ENCODE assay signal across 26 cellular contexts in the genomic region with DNA sequence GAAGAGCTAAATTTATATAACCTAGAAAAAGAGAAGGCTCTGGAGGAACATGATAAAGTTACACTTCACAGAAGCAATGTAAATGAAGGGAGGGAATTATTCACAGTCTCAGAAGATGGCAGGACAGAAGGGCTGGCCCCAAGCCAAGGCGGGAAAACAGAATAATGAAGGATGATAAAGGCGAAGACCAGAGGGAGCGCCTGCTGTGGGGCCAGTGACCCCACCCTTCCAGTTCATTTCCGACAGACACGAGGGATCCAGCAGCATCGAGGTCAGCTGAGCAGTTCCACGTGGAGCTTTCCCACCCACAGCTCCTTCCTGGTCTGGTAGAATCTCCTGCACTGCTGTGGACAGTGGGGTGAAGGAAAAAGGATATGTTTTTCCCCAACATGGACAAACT.
"Had no signal": no experiment of that assay in that cellular context is flagged by ENCODE, and none has a peak within 500 bp of the region (broad histone marks: within the 10 kb centered on the region; RNA-seq: fewer than 3 reads in every experiment).

No MANE protein-coding gene starts in this region.

- H3K4me3 Mint-ChIP-seq: activated CD4-positive, alpha-beta T cell treated with anti-CD3 and anti-CD28 coated beads for 36 hours; activated naive CD8-positive, alpha-beta T cell treated with anti-CD3 and anti-CD28 coated beads for 36 hours; activated T-cell treated with anti-CD3 and anti-CD28 coated beads, Interleukin-2, amount 50 U/mL, for 24 hours; activated T-helper 17 cell treated with anti-CD3 and anti-CD28 coated beads, Interleukin-2, amount 50 U/mL, for 72 hours; dendritic cell treated with granulocyte-macrophage colony-stimulating factor and Interleukin-4, amounts not matched to agents 40 ng/mL and 50 ng/mL, for 4 days; immature natural killer cell; naive thymus-derived CD4-positive, alpha-beta T cell had no signal

- H3K4me3 ChIP-seq: cardiac muscle cell, hepatocyte, lower lobe of right lung, pancreas, psoas muscle, right atrium auricular region, thoracic aorta, upper lobe of left lung had no signal

- H3K79me2 ChIP-seq: hepatocyte had no signal

- H3K4me1 ChIP-seq: lower lobe of right lung, pancreas, psoas muscle, right atrium auricular region, upper lobe of left lung had no signal

- DNase-seq: activated CD4-positive, alpha-beta T cell treated with anti-CD3 and anti-CD28 coated beads for 36 hours; activated CD4-positive, alpha-beta T cell treated with anti-CD3 and anti-CD28 coated beads, Interleukin-2, amount 50 U/mL, for 4 hours; activated CD8-positive, alpha-beta memory T cell treated with anti-CD3 and anti-CD28 coated beads for 24 hours; activated CD8-positive, alpha-beta memory T cell treated with anti-CD3 and anti-CD28 coated beads, Interleukin-2, amount 50 U/mL, for 4 hours; activated naive CD4-positive, alpha-beta T cell; activated naive CD8-positive, alpha-beta T cell treated with anti-CD3 and anti-CD28 coated beads for 36 hours; activated T-cell treated with anti-CD3 and anti-CD28 coated beads, Interleukin-2, amount 50 U/mL, for 24 hours; amniotic stem cell; effector CD4-positive, alpha-beta T cell; erythroblast; foreskin melanocyte; immature natural killer cell; lower lobe of right lung; naive thymus-derived CD4-positive, alpha-beta T cell; pancreas; psoas muscle; stimulated activated CD4-positive, alpha-beta T cell treated with anti-CD3 and anti-CD28 coated beads, Interleukin-4, amount 100 ng/mL, for 24 hours; stimulated activated naive CD4-positive, alpha-beta T cell treated with Interleukin-2 at 50 U/mL for 16 hours; upper lobe of left lung had no signal

- H3K9me3 ChIP-seq: lower lobe of right lung, pancreas, psoas muscle, right atrium auricular region, thoracic aorta, upper lobe of left lung had no signal

- H3K4me1 Mint-ChIP-seq: activated CD4-positive, alpha-beta T cell treated with anti-CD3 and anti-CD28 coated beads for 36 hours; activated naive CD8-positive, alpha-beta T cell treated with anti-CD3 and anti-CD28 coated beads for 36 hours; activated T-helper 17 cell treated with anti-CD3 and anti-CD28 coated beads, Interleukin-2, amount 50 U/mL, for 72 hours; immature natural killer cell; naive thymus-derived CD4-positive, alpha-beta T cell had no signal

- H3K9me3 Mint-ChIP-seq: activated naive CD8-positive, alpha-beta T cell treated with anti-CD3 and anti-CD28 coated beads for 36 hours; activated T-cell treated with anti-CD3 and anti-CD28 coated beads, Interleukin-2, amount 50 U/mL, for 24 hours; activated T-helper 17 cell treated with anti-CD3 and anti-CD28 coated beads, Interleukin-2, amount 50 U/mL, for 72 hours; dendritic cell treated with granulocyte-macrophage colony-stimulating factor and Interleukin-4, amounts not matched to agents 40 ng/mL and 50 ng/mL, for 4 days; immature natural killer cell had no signal

- H3K36me3 ChIP-seq: cardiac muscle cell, lower lobe of right lung, pancreas, right atrium auricular region, thoracic aorta, upper lobe of left lung had no signal

- H3K4me2 ChIP-seq: hepatocyte had no signal

- H3K27ac Mint-ChIP-seq: activated CD4-positive, alpha-beta T cell treated with anti-CD3 and anti-CD28 coated beads for 36 hours; activated naive CD8-positive, alpha-beta T cell treated with anti-CD3 and anti-CD28 coated beads for 36 hours; activated T-cell treated with anti-CD3 and anti-CD28 coated beads, Interleukin-2, amount 50 U/mL, for 24 hours; activated T-helper 17 cell treated with anti-CD3 and anti-CD28 coated beads, Interleukin-2, amount 50 U/mL, for 72 hours; dendritic cell treated with granulocyte-macrophage colony-stimulating factor and Interleukin-4, amounts not matched to agents 40 ng/mL and 50 ng/mL, for 4 days; immature natural killer cell; naive thymus-derived CD4-positive, alpha-beta T cell had no signal

- H3K36me3 Mint-ChIP-seq: activated naive CD8-positive, alpha-beta T cell treated with anti-CD3 and anti-CD28 coated beads for 36 hours; immature natural killer cell had no signal

- H3K27ac ChIP-seq: cardiac muscle cell, lower lobe of right lung, pancreas, psoas muscle, right atrium auricular region, thoracic aorta, upper lobe of left lung had no signal

- H3K27me3 ChIP-seq: cardiac muscle cell, hepatocyte, pancreas, right atrium auricular region, upper lobe of left lung had no signal

- ATAC-seq: activated CD4-positive, alpha-beta T cell treated with anti-CD3 and anti-CD28 coated beads for 36 hours; activated T-helper 17 cell treated with anti-CD3 and anti-CD28 coated beads, Interleukin-2, amount 50 U/mL, for 72 hours; left lobe of liver; lower lobe of right lung; naive thymus-derived CD4-positive, alpha-beta T cell; pancreas; psoas muscle had no signal

- H2AFZ ChIP-seq: hepatocyte had no signal
